ENCODE assay signal across 8 cellular contexts in genomic region chr11:62324738-62325556, GRCh38. TPM values are rescaled to one million over a fixed set of nuclear protein-coding genes. Genes with fewer than 3 reads are reported as not detected.
A peak's percentile ranks its signal among the peaks of the same experiment; 100 is the strongest.
DNase-seq lines count a peak whose midpoint lies in the region; ATAC-seq and TF ChIP-seq lines count a peak whose summit lies in the region.

No MANE protein-coding gene starts in this region.

- 30 to 47% methylated on average over 17 of the region's 17 CpGs for WGBS in lung, 2 donors
- 30% methylated on average over 16 of the region's 17 CpGs for WGBS in suprapubic skin

- DNase-seq in G401 (ENCODE audit: low spot score) (peak; percentile 20), LNCaP clone FGC (ENCODE audit: low read depth) (peak; percentile 79), UCSD-AML1 (lab: John Stamatoyannopoulos, UW; ENCODE audit: unreplicated experiment) (peak; percentile 78), lung (ENCODE audit: low spot score) (peak; percentile 44), suprapubic skin (ENCODE audit: low spot score in 2 of 2) (no peak), NCI-H1436 treated with DMSO at 0.1 percent for 48 hours (lab: John Stamatoyannopoulos, UW) (no peak)
- peak; percentile 18 for DNase-seq in central memory CD4-positive, alpha-beta T cell

- in situ Hi-C loops in G401 (cut with HindIII; ENCODE audit: low sequenced_read_pairs): no loop called here

- H3K4me3 ChIP-seq in LNCaP clone FGC (ENCODE audit: low read depth, low read length) (no peak overlapping the region), lung (no peak overlapping the region), suprapubic skin (no peak overlapping the region)

- H3K36me3 ChIP-seq in lung (ENCODE audit: control insufficient read depth in 2 of 2, insufficient read depth in 2 of 2, low read length in 2 of 2): no peaks in the 10 kb centered on the region
- no peaks in the 10 kb centered on the region for H3K36me3 ChIP-seq in suprapubic skin

- H3K9me3 ChIP-seq in lung (ENCODE audit: control insufficient read depth in 2 of 2, insufficient read depth in 1 of 2, low read length in 1 of 2): no peaks in the 10 kb centered on the region
- H3K9me3 ChIP-seq in suprapubic skin: no peaks in the 10 kb centered on the region

- peak; percentile 80 for TF ChIP-seq CTCF in LNCaP clone FGC (IDR thresholded peaks at IDR 0.05; ENCODE audit: control insufficient read depth, extremely low read depth, insufficient read depth)
- TF ChIP-seq CTCF in lung (IDR thresholded peaks at IDR 0.05; ENCODE audit: control extremely low read depth, extremely low read depth): peak; percentile 65
- TF ChIP-seq CTCF in suprapubic skin (IDR thresholded peaks at IDR 0.05): peak; percentile 22 to 69

- H3K4me1 ChIP-seq in lung (ENCODE audit: control insufficient read depth in 2 of 2, insufficient read depth in 2 of 2, low read length in 2 of 2) (no peaks in the 10 kb centered on the region), suprapubic skin (no peaks in the 10 kb centered on the region)

- TF ChIP-seq EP300 in suprapubic skin (IDR thresholded peaks at IDR 0.05): no peak

- peaks cover 2% of the 10 kb centered on the region for H3K27me3 ChIP-seq in lung (ENCODE audit: control insufficient read depth, insufficient read depth)
- no peaks in the 10 kb centered on the region for H3K27me3 ChIP-seq in suprapubic skin

- TF ChIP-seq POLR2A in suprapubic skin (IDR thresholded peaks at IDR 0.05): no peak

- H3K27ac ChIP-seq in lung (ENCODE audit: low read depth in 1 of 2, low read length in 1 of 2) (no peak overlapping the region), suprapubic skin (no peak overlapping the region)

- ATAC-seq in lung (ENCODE audit: insufficient read depth, low FRiP score) (peak; percentile 34), HG03378 (IDR thresholded peaks at IDR 0.05; ENCODE audit: unreplicated experiment) (no peak)

RNA-seq across cellular contexts. Expression of gene ASRGL1, which starts 12.3 kb away (rescaled TPM):
- 26.6 and 28.1 TPM in 2 replicates for total RNA-seq in G401 (2014; rRNA removed; shearing (Covaris generic))
- total RNA-seq in lung: 10 to 100 TPM in 1 of 2 donors, 1 to 10 TPM in 1; 6.3 to 36.1 TPM
- 10 to 100 TPM; 21.9 to 34.5 TPM for polyA plus RNA-seq in lung
- total RNA-seq in suprapubic skin: 10 to 100 TPM in 1 of 4 donors, 1 to 10 TPM in 3; 2.5 to 10.5 (median 5.2) TPM

RNA-seq across cellular contexts. Expression of gene SCGB1D4, which starts 26.1 kb away (rescaled TPM):
- total RNA-seq in G401 (2014; rRNA removed; shearing (Covaris generic)): not detected in 2 replicates
- total RNA-seq in lung (not detected), suprapubic skin (not detected)
- not detected for polyA plus RNA-seq in lung

RNA-seq across cellular contexts. Expression of gene SCGB2A2, which starts 55.0 kb away (rescaled TPM):
- total RNA-seq in G401 (2014; rRNA removed; shearing (Covaris generic)): not detected in 2 replicates
- total RNA-seq in lung (not detected), suprapubic skin (1,000 to 10,000 TPM in 3 of 4 donors, 100 to 1,000 TPM in 1; 737 to 2,318 (median 1,548) TPM)
- polyA plus RNA-seq in lung: not detected

Comparison
In these comparisons a context has a peak if more than half of its experiments do, and no peak if none do; other contexts are left out.
1. DNase-seq: peak in G401 (single experiment), LNCaP clone FGC (single experiment), UCSD-AML1 (single experiment), central memory CD4-positive, alpha-beta T cell (single experiment) and lung (single experiment); none in suprapubic skin (0 of 2) and NCI-H1436 treated with DMSO at 0.1 percent for 48 hours (single experiment).
2. RNA of gene SCGB2A2, which starts 55.0 kb away (total RNA-seq): 737 to 2,318 TPM in suprapubic skin; not detected in G401 and not detected in lung; every median in the first group is over 100 times any median in the second.
3. Peak in every context shown above with its lines, with median percentiles within 50 percentile points of each other: CTCF ChIP-seq.